In the genomic region with DNA sequence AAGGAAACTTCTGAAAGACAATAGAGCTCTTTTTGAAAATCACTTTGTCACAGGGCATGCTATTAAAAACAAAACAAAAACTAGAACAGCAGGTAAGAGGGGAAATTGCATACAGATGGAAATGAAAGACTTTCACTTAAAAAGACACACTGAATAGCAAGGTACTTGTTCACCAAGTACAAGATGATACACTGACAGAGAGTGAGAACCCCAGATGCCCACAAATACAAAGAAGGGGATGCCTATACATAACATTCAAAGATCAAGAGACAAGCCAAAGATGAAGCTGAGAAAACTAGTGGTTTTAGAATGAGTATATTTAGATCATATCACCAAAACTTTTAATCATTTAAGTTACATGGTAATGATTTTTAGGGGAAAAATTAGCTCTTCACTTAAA, we compare ENCODE assay signal across 12 cellular contexts.
DNase-seq lines count a peak whose midpoint lies in the region; ATAC-seq and TF ChIP-seq lines count a peak whose summit lies in the region.
"Had no signal": no experiment of that assay in that cellular context is flagged by ENCODE, and none has a peak within 500 bp of the region (broad histone marks: within the 10 kb centered on the region; RNA-seq: fewer than 3 reads in every experiment).

No MANE protein-coding gene starts in this region.

- no peaks in the 10 kb centered on the region for H3K27me3 ChIP-seq in HUES48 (ENCODE audit: control insufficient read depth, insufficient read depth, low read length)
- H3K27me3 ChIP-seq: right atrium auricular region, upper lobe of right lung had no signal

- H3K27ac ChIP-seq in HUES48 (ENCODE audit: low read depth, low read length): peak overlapping the region; percentile 9
- H3K27ac ChIP-seq in OCI-LY7 (ENCODE audit: low read depth, low read length, poor library complexity, severe bottlenecking): no peak overlapping the region
- H3K27ac ChIP-seq: right atrium auricular region, upper lobe of right lung had no signal

- CTCF ChIA-PET in OCI-LY7 (lab: Charles Lee; ENCODE audit: unreplicated experiment): no interaction called here

- H2AFZ ChIP-seq in OCI-LY7 (ENCODE audit: low read length): no peak overlapping the region

- no peak overlapping the region for H3K4me3 ChIP-seq in HUES48 (ENCODE audit: low read depth, low read length)
- H3K4me3 ChIP-seq in OCI-LY7 (ENCODE audit: low read depth, low read length, poor library complexity, severe bottlenecking): no peak overlapping the region
- H3K4me3 ChIP-seq: right atrium auricular region, upper lobe of right lung had no signal

- H3K4me1 ChIP-seq in HUES48 (ENCODE audit: control insufficient read depth, insufficient read depth, low read length) (peaks cover 16% of the 10 kb centered on the region), OCI-LY7 (ENCODE audit: insufficient read depth, low read length, poor library complexity, severe bottlenecking) (no peaks in the 10 kb centered on the region)
- H3K4me1 ChIP-seq: right atrium auricular region, upper lobe of right lung had no signal

- H3K79me2 ChIP-seq in OCI-LY7 (ENCODE audit: insufficient read depth, low read depth, low read length): no peaks in the 10 kb centered on the region

- peak overlapping the region; percentile 54 for H3K4me3 Mint-ChIP-seq in activated T-cell treated with anti-CD3 and anti-CD28 coated beads, Interleukin-2, amount 50 U/mL, for 24 hours
- H3K4me3 Mint-ChIP-seq in natural killer cell treated with Interleukin-12 subunit alpha and Interleukin-12 subunit beta and Interleukin-15 and Interleukin-18, amount 100 ng/mL, for 72 hours: peak overlapping the region; percentile 85

- H3K27me3 Mint-ChIP-seq in activated T-cell treated with anti-CD3 and anti-CD28 coated beads, Interleukin-2, amount 50 U/mL, for 24 hours: no peaks in the 10 kb centered on the region
- H3K27me3 Mint-ChIP-seq in natural killer cell treated with Interleukin-12 subunit alpha and Interleukin-12 subunit beta and Interleukin-15 and Interleukin-18, amount 100 ng/mL, for 72 hours: no peaks in the 10 kb centered on the region

- ATAC-seq in GM21619 (IDR thresholded peaks at IDR 0.05; ENCODE audit: unreplicated experiment): peak; percentile 84
- peak; percentile 74 to 85 for ATAC-seq in natural killer cell treated with Interleukin-12 subunit alpha and Interleukin-12 subunit beta and Interleukin-15 and Interleukin-18, amount 100 ng/mL, for 72 hours
- ATAC-seq: upper lobe of right lung had no signal

- TF ChIP-seq CTCF in OCI-LY7 (conservative IDR thresholded peaks at IDR 0.05; ENCODE audit: low read length): no peak

- H3K9me3 ChIP-seq in HUES48 (ENCODE audit: control insufficient read depth, insufficient read depth, low read length): no peaks in the 10 kb centered on the region
- H3K9me3 ChIP-seq in OCI-LY7 (ENCODE audit: low read length): no peaks in the 10 kb centered on the region
- H3K9me3 ChIP-seq: right atrium auricular region, upper lobe of right lung had no signal

- peaks cover 59% of the 10 kb centered on the region for H3K36me3 Mint-ChIP-seq in activated T-cell treated with anti-CD3 and anti-CD28 coated beads, Interleukin-2, amount 50 U/mL, for 24 hours (ENCODE audit: low read depth)
- peaks cover 9% of the 10 kb centered on the region for H3K36me3 Mint-ChIP-seq in natural killer cell treated with Interleukin-12 subunit alpha and Interleukin-12 subunit beta and Interleukin-15 and Interleukin-18, amount 100 ng/mL, for 72 hours

- peaks cover 87% of the 10 kb centered on the region for H3K4me1 Mint-ChIP-seq in activated T-cell treated with anti-CD3 and anti-CD28 coated beads, Interleukin-2, amount 50 U/mL, for 24 hours (ENCODE audit: low read depth)
- peaks cover 40 to 61% of the 10 kb centered on the region in 2 donors for H3K4me1 Mint-ChIP-seq in natural killer cell treated with Interleukin-12 subunit alpha and Interleukin-12 subunit beta and Interleukin-15 and Interleukin-18, amount 100 ng/mL, for 72 hours (ENCODE audit: low read depth in 2 of 2)

- no peak for DNase-seq in activated T-cell treated with anti-CD3 and anti-CD28 coated beads, Interleukin-2, amount 50 U/mL, for 24 hours
- no peak for DNase-seq in activated T-cell treated with anti-CD3 and anti-CD28 coated beads for 4 hours
- DNase-seq in natural killer cell treated with Interleukin-12 subunit alpha and Interleukin-12 subunit beta and Interleukin-15 and Interleukin-18, amount 100 ng/mL, for 72 hours (ENCODE audit: low spot score): no peak
- no peak for DNase-seq in AG20443 (ENCODE audit: low spot score)
- no peak for DNase-seq in OCI-LY7 (ENCODE audit: low spot score)
- DNase-seq in SKM-1 treated with dmso at 0.1 percent for 144 hours (lab: John Stamatoyannopoulos, UW; ENCODE audit: unreplicated experiment): no peak
- DNase-seq: DND-41, NCI-H2171, upper lobe of right lung had no signal

- no peaks in the 10 kb centered on the region for H3K9me2 ChIP-seq in OCI-LY7 (ENCODE audit: insufficient read depth, low read length)

- no peaks in the 10 kb centered on the region for H4K20me1 ChIP-seq in OCI-LY7 (ENCODE audit: insufficient read depth, low read length)

- H3K4me2 ChIP-seq in OCI-LY7 (ENCODE audit: low read length): no peak overlapping the region

- POLR2A ChIA-PET in OCI-LY7 (lab: Charles Lee): no interaction called here

- H3K36me3 ChIP-seq in HUES48 (ENCODE audit: control insufficient read depth, insufficient read depth, low read length) (no peaks in the 10 kb centered on the region; the same call in none of the 2 replicates), OCI-LY7 (ENCODE audit: insufficient read depth, low read length) (peaks cover 14% of the 10 kb centered on the region)
- H3K36me3 ChIP-seq: right atrium auricular region, upper lobe of right lung had no signal

- intact Hi-C loops in OCI-LY7 (cut with micrococcal nuclease; ENCODE audit: unreplicated experiment): no loop called here

- no peak overlapping the region for H3K9ac ChIP-seq in HUES48 (ENCODE audit: low read depth, low read length)

- H3K9me3 Mint-ChIP-seq in activated T-cell treated with anti-CD3 and anti-CD28 coated beads, Interleukin-2, amount 50 U/mL, for 24 hours: peaks cover 2% of the 10 kb centered on the region
- H3K9me3 Mint-ChIP-seq in natural killer cell treated with Interleukin-12 subunit alpha and Interleukin-12 subunit beta and Interleukin-15 and Interleukin-18, amount 100 ng/mL, for 72 hours: no peaks in the 10 kb centered on the region

- H3K27ac Mint-ChIP-seq in activated T-cell treated with anti-CD3 and anti-CD28 coated beads, Interleukin-2, amount 50 U/mL, for 24 hours: peak overlapping the region; percentile 91
- H3K27ac Mint-ChIP-seq in natural killer cell treated with Interleukin-12 subunit alpha and Interleukin-12 subunit beta and Interleukin-15 and Interleukin-18, amount 100 ng/mL, for 72 hours: peak overlapping the region; percentile 90 to 92

- BruUV-seq in OCI-LY7 (replicated peaks; lab: Mats Ljungman, UMichigan): no TSS peak
